ENCODE assay signal across 10 cellular contexts in the genomic region with DNA sequence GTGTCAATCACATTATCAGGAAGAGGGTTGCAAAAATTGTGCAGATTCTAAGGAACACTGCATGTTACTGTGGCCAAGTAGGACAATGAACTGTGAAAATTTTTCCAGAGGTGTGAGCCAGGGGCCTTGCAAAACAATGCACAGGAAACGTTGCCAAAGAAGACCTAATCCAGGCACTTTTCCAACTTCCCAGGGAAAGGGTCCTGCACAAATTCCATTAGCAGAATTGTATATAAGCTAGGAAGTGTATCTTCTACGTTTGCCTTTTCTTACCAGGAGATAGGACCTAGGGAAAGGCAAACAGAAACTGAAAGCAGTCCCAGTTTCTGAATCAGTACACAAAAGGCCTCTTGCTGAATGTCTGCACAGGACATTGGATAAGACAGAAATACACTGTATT.
DNase-seq lines count a peak whose midpoint lies in the region; ATAC-seq, FAIRE-seq and TF ChIP-seq lines count a peak whose summit lies in the region.
"Had no signal": no experiment of that assay in that cellular context is flagged by ENCODE, and none has a peak within 500 bp of the region (broad histone marks: within the 10 kb centered on the region; RNA-seq: fewer than 3 reads in every experiment).

No MANE protein-coding gene starts in this region.

- H3K4me1 ChIP-seq in kidney (ENCODE audit: control insufficient read depth in 1 of 2, insufficient read depth in 1 of 2, low read depth in 1 of 2, low read length in 2 of 2) (no peaks in the 10 kb centered on the region), stomach (peaks cover 0 to 24% (median 9%) of the 10 kb centered on the region in 4 donors), tibial artery (peaks cover 0 to 9% (median 3%) of the 10 kb centered on the region in 4 donors)

- peaks cover 24% of the 10 kb centered on the region for H3K4me1 Mint-ChIP-seq in brain
- H3K4me1 Mint-ChIP-seq in chondrocyte (ENCODE audit: low read depth) = peaks cover 23% of the 10 kb centered on the region
- no peaks in the 10 kb centered on the region for H3K4me1 Mint-ChIP-seq in activated T-cell treated with anti-CD3 and anti-CD28 coated beads, Interleukin-2, amount 50 U/mL, for 4 hours (ENCODE audit: low read depth)

- H3K27ac ChIP-seq in KOPT-K1 (ENCODE audit: low read depth, low read length, poor library complexity, severe bottlenecking) (peak overlapping the region; percentile 67), kidney (ENCODE audit: low read depth in 2 of 2, low read length in 2 of 2) (no peak overlapping the region), stomach (peak overlapping the region in 3 of 5 donors; percentile 33 to 53 (median 35)), tibial artery (no peak overlapping the region)

- no peak for TF ChIP-seq POLR2A in stomach (IDR thresholded peaks at IDR 0.05)

- no peak for DNase-seq in kidney
- DNase-seq in stomach = no peak
- no peak for DNase-seq in chondrocyte (ENCODE audit: low spot score)
- DNase-seq in activated T-cell treated with anti-CD3 and anti-CD28 coated beads, Interleukin-2, amount 50 U/mL, for 4 hours = no peak
- no peak for DNase-seq in tibial artery
- DNase-seq: activated naive CD4-positive, alpha-beta T cell treated with Interleukin-2 at 50 U/mL for 16 hours; NCI-H524; nephron progenitor cell had no signal

- intact Hi-C loops in kidney (cut with DNase I) (no loop called here), stomach (cut with DNase I; ENCODE audit: low total_unique reads) (no loop called here), tibial artery (cut with DNase I; ENCODE audit: low total_unique reads) (no loop called here)

- ATAC-seq in activated T-cell treated with anti-CD3 and anti-CD28 coated beads, Interleukin-2, amount 50 U/mL, for 4 hours = no peak

- H3K36me3 ChIP-seq in KOPT-K1 (ENCODE audit: insufficient read depth, low read length) (no peaks in the 10 kb centered on the region), kidney (ENCODE audit: control insufficient read depth in 1 of 2, insufficient read depth in 2 of 2, low read length in 2 of 2) (no peaks in the 10 kb centered on the region), stomach (no peaks in the 10 kb centered on the region), tibial artery (no peaks in the 10 kb centered on the region)

- H3K27me3 Mint-ChIP-seq in brain (peaks cover 3% of the 10 kb centered on the region), chondrocyte (ENCODE audit: low read depth) (no peaks in the 10 kb centered on the region)
- H3K27me3 Mint-ChIP-seq in activated T-cell treated with anti-CD3 and anti-CD28 coated beads, Interleukin-2, amount 50 U/mL, for 4 hours (ENCODE audit: low read depth) = no peaks in the 10 kb centered on the region

- peak overlapping the region; percentile 13 to 44 for H3K4me3 ChIP-seq in kidney (ENCODE audit: low read length in 2 of 2)
- peak overlapping the region in 1 of 4 donors; percentile 19 for H3K4me3 ChIP-seq in stomach
- H3K4me3 ChIP-seq in tibial artery = no peak overlapping the region

- H3K36me3 Mint-ChIP-seq in brain = no peaks in the 10 kb centered on the region
- H3K36me3 Mint-ChIP-seq in chondrocyte (ENCODE audit: low read depth) = no peaks in the 10 kb centered on the region
- H3K36me3 Mint-ChIP-seq in activated T-cell treated with anti-CD3 and anti-CD28 coated beads, Interleukin-2, amount 50 U/mL, for 4 hours (ENCODE audit: insufficient read depth) = no peaks in the 10 kb centered on the region

- 1 to 4% (median 3%) methylated on average over 2 of the region's 2 CpGs for WGBS in stomach, 5 donors

- FAIRE-seq in kidney (lab: Jason Lieb, UNC) = no peak

- H3K27me3 ChIP-seq in stomach = no peaks in the 10 kb centered on the region
- H3K27me3 ChIP-seq in tibial artery = no peaks in the 10 kb centered on the region

- H3K27ac Mint-ChIP-seq in brain (peak overlapping the region; percentile 0 to 71 (median 40)), chondrocyte (ENCODE audit: unreplicated experiment) (no peak overlapping the region)
- H3K27ac Mint-ChIP-seq: nephron progenitor cell had no signal

- no peak overlapping the region for H3K9ac ChIP-seq in kidney (ENCODE audit: low read length in 2 of 2)

- no peak for TF ChIP-seq CTCF in brain (conservative IDR thresholded peaks at IDR 0.05)
- TF ChIP-seq CTCF in kidney (IDR thresholded peaks at IDR 0.05; ENCODE audit: borderline replicate concordance, extremely low read depth, insufficient read depth) = no peak
- no peak for TF ChIP-seq CTCF in stomach (IDR thresholded peaks at IDR 0.05)
- no peak for TF ChIP-seq CTCF in chondrocyte (IDR thresholded peaks at IDR 0.05)
- no peak for TF ChIP-seq CTCF in tibial artery (IDR thresholded peaks at IDR 0.05)

- H3K4me3 Mint-ChIP-seq in brain (peak overlapping the region in 4 of 5 experiments; percentile 3 to 45 (median 6)), chondrocyte (ENCODE audit: unreplicated experiment) (no peak overlapping the region)
- H3K4me3 Mint-ChIP-seq in activated T-cell treated with anti-CD3 and anti-CD28 coated beads, Interleukin-2, amount 50 U/mL, for 4 hours = no peak overlapping the region
- H3K4me3 Mint-ChIP-seq: nephron progenitor cell had no signal

- H3K9me3 ChIP-seq in KOPT-K1 (ENCODE audit: insufficient read depth, low read length, poor library complexity, severe bottlenecking) (no peaks in the 10 kb centered on the region), kidney (ENCODE audit: control insufficient read depth in 1 of 2, low read length in 2 of 2) (no peaks in the 10 kb centered on the region), stomach (no peaks in the 10 kb centered on the region), tibial artery (no peaks in the 10 kb centered on the region)

- H3K9me3 Mint-ChIP-seq in brain (no peaks in the 10 kb centered on the region), chondrocyte (ENCODE audit: low read depth) (no peaks in the 10 kb centered on the region)
- no peaks in the 10 kb centered on the region for H3K9me3 Mint-ChIP-seq in activated T-cell treated with anti-CD3 and anti-CD28 coated beads, Interleukin-2, amount 50 U/mL, for 4 hours
- H3K9me3 Mint-ChIP-seq: nephron progenitor cell had no signal

- no peak for TF ChIP-seq EP300 in stomach (IDR thresholded peaks at IDR 0.05)

Comparison
In these comparisons a context has a peak if more than half of its experiments do, and no peak if none do; other contexts are left out.
1. H3K27ac ChIP-seq: peak in KOPT-K1 (single experiment) and stomach (3 of 5); none in kidney (0 of 2) and tibial artery (0 of 2).
2. H3K4me3 Mint-ChIP-seq: peak in brain (4 of 5); none in chondrocyte (single experiment) and activated T-cell treated with anti-CD3 and anti-CD28 coated beads, Interleukin-2, amount 50 U/mL, for 4 hours (single experiment).
3. H3K4me3 ChIP-seq: peak in kidney (2 of 2); none in tibial artery (0 of 2).